ENCODE assay signal across 18 cellular contexts in genomic region chr3:25635038-25635437, GRCh38. TPM values are rescaled to one million over a fixed set of nuclear protein-coding genes. Genes with fewer than 3 reads are reported as not detected.
DNase-seq lines count a peak whose midpoint lies in the region; ATAC-seq, FAIRE-seq and TF ChIP-seq lines count a peak whose summit lies in the region.
"Had no signal": no experiment of that assay in that cellular context is flagged by ENCODE, and none has a peak within 500 bp of the region (broad histone marks: within the 10 kb centered on the region; RNA-seq: fewer than 3 reads in every experiment).

No MANE protein-coding gene starts in this region.

- peaks cover 14% of the 10 kb centered on the region for H3K4me1 Mint-ChIP-seq in T-helper 17 cell
- H3K4me1 Mint-ChIP-seq in immature natural killer cell, result peaks cover 8 to 36% of the 10 kb centered on the region in 2 donors
- H3K4me1 Mint-ChIP-seq in stimulated activated effector memory CD8-positive, alpha-beta T cell treated with anti-CD3 and anti-CD28 coated beads, Interleukin-12 subunit alpha, Interleukin-12 subunit beta, amount 100 ng/mL, for 72 hours, result peaks cover 9% of the 10 kb centered on the region

- in situ Hi-C loops in HepG2 (cut with HindIII; ENCODE audit: extremely low pct_ligation_motif_present, low pct_unique_long_range_greater_than_20kb), result no loop called here

- intact Hi-C loops in right lobe of liver (cut with DNase I) (no loop called here), HepG2 (cut with micrococcal nuclease; ENCODE audit: unreplicated experiment) (no loop called here)

- H3K4me3 Mint-ChIP-seq in T-helper 17 cell, result no peak overlapping the region
- no peak overlapping the region for H3K4me3 Mint-ChIP-seq in immature natural killer cell
- no peak overlapping the region for H3K4me3 Mint-ChIP-seq in stimulated activated effector memory CD8-positive, alpha-beta T cell treated with anti-CD3 and anti-CD28 coated beads, Interleukin-12 subunit alpha, Interleukin-12 subunit beta, amount 100 ng/mL, for 72 hours

- no peaks in the 10 kb centered on the region for H4K20me1 ChIP-seq in HepG2 (ENCODE audit: insufficient read depth, low read length)

- no TSS peak for BruUV-seq in HepG2 (replicated peaks; lab: Mats Ljungman, UMichigan)

- H3K27ac Mint-ChIP-seq in T-helper 17 cell (peak overlapping the region; percentile 63), immature natural killer cell (peak overlapping the region in 5 of 6 donors; percentile 6 to 80 (median 53))
- H3K27ac Mint-ChIP-seq in stimulated activated effector memory CD8-positive, alpha-beta T cell treated with anti-CD3 and anti-CD28 coated beads, Interleukin-12 subunit alpha, Interleukin-12 subunit beta, amount 100 ng/mL, for 72 hours, result peak overlapping the region; percentile 57

- no peaks in the 10 kb centered on the region for H3K79me2 ChIP-seq in HepG2 (ENCODE audit: insufficient read depth, low read length)

- no peak for TF ChIP-seq RAD21 in HepG2 (CRISPR knock-in tag; IDR thresholded peaks at IDR 0.05)

- H3K9me3 ChIP-seq in right lobe of liver (no peaks in the 10 kb centered on the region), HepG2 (ENCODE audit: low read length) (no peaks in the 10 kb centered on the region), T-helper 17 cell (ENCODE audit: control insufficient read depth, low read length, poor library complexity, severe bottlenecking) (no peaks in the 10 kb centered on the region)
- H3K9me3 ChIP-seq: Caco-2 had no signal

- H3K27me3 ChIP-seq in right lobe of liver, result no peaks in the 10 kb centered on the region
- no peaks in the 10 kb centered on the region for H3K27me3 ChIP-seq in HepG2 (ENCODE audit: control insufficient read depth in 1 of 2, insufficient read depth in 2 of 2, low read length in 2 of 2)

- H3K4me2 ChIP-seq in HepG2 (ENCODE audit: low read depth, low read length), result no peak overlapping the region

- H3K36me3 Mint-ChIP-seq in T-helper 17 cell (ENCODE audit: low read depth) (peaks cover 4% of the 10 kb centered on the region), immature natural killer cell (peaks cover 12 to 36% (median 31%) of the 10 kb centered on the region in 3 donors)
- H3K36me3 Mint-ChIP-seq in stimulated activated effector memory CD8-positive, alpha-beta T cell treated with anti-CD3 and anti-CD28 coated beads, Interleukin-12 subunit alpha, Interleukin-12 subunit beta, amount 100 ng/mL, for 72 hours, result peaks cover 99% of the 10 kb centered on the region

- TF ChIP-seq CTCF in right lobe of liver (IDR thresholded peaks at IDR 0.05) (no peak), HepG2 (CRISPR knock-in tag; IDR thresholded peaks at IDR 0.05) (no peak), RWPE1 (conservative IDR thresholded peaks at IDR 0.05; ENCODE audit: low read depth) (no peak)

- H3K36me3 ChIP-seq in right lobe of liver (peaks cover 0 to 13% (median 0%) of the 10 kb centered on the region in 4 donors), HepG2 (replicated peaks in 1 of 2; ENCODE audit: control insufficient read depth in 1 of 2, insufficient read depth in 2 of 2, low read length in 2 of 2) (peaks cover 3 to 65% of the 10 kb centered on the region in 2 experiments; a peak in 4 of 5 replicates)

- H3K9me3 Mint-ChIP-seq in immature natural killer cell, result no peaks in the 10 kb centered on the region
- no peaks in the 10 kb centered on the region for H3K9me3 Mint-ChIP-seq in stimulated activated effector memory CD8-positive, alpha-beta T cell treated with anti-CD3 and anti-CD28 coated beads, Interleukin-12 subunit alpha, Interleukin-12 subunit beta, amount 100 ng/mL, for 72 hours

- TF ChIP-seq POLR2A in right lobe of liver (IDR thresholded peaks at IDR 0.05), result no peak
- TF ChIP-seq POLR2A in HepG2 (IDR thresholded peaks at IDR 0.05; ENCODE audit: insufficient read depth in 1 of 2, low read depth in 2 of 2, low read length in 2 of 2), result no peak

- H3K27me3 Mint-ChIP-seq in T-helper 17 cell (no peaks in the 10 kb centered on the region), immature natural killer cell (ENCODE audit: low read depth in 3 of 3) (no peaks in the 10 kb centered on the region)

- no peak overlapping the region for H3K27ac ChIP-seq in right lobe of liver
- no peak overlapping the region for H3K27ac ChIP-seq in HepG2 (ENCODE audit: extremely low read length, insufficient read depth, low read length)
- no peak overlapping the region for H3K27ac ChIP-seq in RWPE1

- H3K4me3 ChIP-seq in right lobe of liver (no peak overlapping the region), HepG2 (replicated peaks in 1 of 3; ENCODE audit: insufficient read depth in 1 of 3, low read depth in 2 of 3, low read length in 3 of 3) (no peak overlapping the region)

- no peak overlapping the region for H3K9ac ChIP-seq in HepG2 (ENCODE audit: insufficient read depth, low read depth, low read length)

- no peak overlapping the region for H2AFZ ChIP-seq in HepG2 (ENCODE audit: low read length)

- POLR2A ChIA-PET in HepG2 (lab: Yijun Ruan, JAX), result no interaction called here
- POLR2A ChIA-PET in RWPE1 (lab: Yijun Ruan, JAX; ENCODE audit: low non-redundant PET), result no interaction called here

- 37% methylated on average over 3 of the region's 3 CpGs for WGBS in right lobe of liver (ENCODE audit: insufficient coverage, low coverage, low lambda C conversion rate, missing lambda C conversion rate)
- 98% methylated on average over 3 of the region's 3 CpGs for WGBS in HepG2 (ENCODE audit: low lambda C conversion rate)

- DNase-seq in right lobe of liver (no peak), HepG2 (ENCODE audit: low spot score) (no peak), T-helper 17 cell (no peak), immature natural killer cell (no peak), NCI-H2196 (lab: John Stamatoyannopoulos, UW; ENCODE audit: unreplicated experiment) (no peak), RWPE1 (ENCODE audit: low spot score) (no peak), NCI-H1092 (lab: John Stamatoyannopoulos, UW) (no peak)
- no peak for DNase-seq in stimulated activated effector memory CD8-positive, alpha-beta T cell treated with anti-CD3 and anti-CD28 coated beads, Interleukin-12 subunit alpha, Interleukin-12 subunit beta, amount 100 ng/mL, for 72 hours (ENCODE audit: low spot score in 2 of 2)
- DNase-seq: C1 segment of cervical spinal cord, Caco-2, DMS153, EL, HCEC 1CT, KG1, NCI-H1436, NCI-H2029 treated with DMSO at 0.1 percent for 48 hours, NCI-H524 had no signal

- ATAC-seq in right lobe of liver, result peak in 3 of 4 donors; percentile 23 to 57 (median 51)
- ATAC-seq in HepG2, result no peak
- ATAC-seq in T-helper 17 cell, result no peak
- no peak for ATAC-seq in stimulated activated effector memory CD8-positive, alpha-beta T cell treated with anti-CD3 and anti-CD28 coated beads, Interleukin-12 subunit alpha, Interleukin-12 subunit beta, amount 100 ng/mL, for 72 hours

- peaks cover 0 to 42% (median 7%) of the 10 kb centered on the region in 4 donors for H3K4me1 ChIP-seq in right lobe of liver
- H3K4me1 ChIP-seq in HepG2 (ENCODE audit: insufficient read depth, low read length), result no peaks in the 10 kb centered on the region
- H3K4me1 ChIP-seq: Caco-2 had no signal

- CTCF ChIA-PET in HepG2 (lab: Yijun Ruan, JAX; ENCODE audit: low intra/inter-chr PET ratio, low total read pairs) (no interaction called here), RWPE1 (lab: Yijun Ruan, JAX) (no interaction called here)

- FAIRE-seq in HepG2 (lab: Jason Lieb, UNC), result no peak
- FAIRE-seq: GM19239 had no signal

- TF ChIP-seq EP300 in HepG2 (IDR thresholded peaks at IDR 0.05; ENCODE audit: low read depth in 2 of 2, low read length in 2 of 2), result no peak
- no peak for TF ChIP-seq EP300 in HepG2 (CRISPR knock-in tag; IDR thresholded peaks at IDR 0.05; ENCODE audit: borderline replicate concordance)

RNA-seq across cellular contexts. Expression of gene TOP2B, which starts 29.7 kb away (rescaled TPM):
- 10 to 100 TPM; 26.3 to 42.3 (median 33.5) TPM for total RNA-seq in right lobe of liver
- 88.1 and 140 TPM in 2 replicates for total RNA-seq in HepG2 (2016; rRNA removed; fragmentation: Illumina TruSeq; extraction: Trizol)
- 5.7 and 6.6 TPM in 2 replicates for total RNA-seq in HepG2 (2016; cell fraction: cytosol; rRNA removed; fragmentation: Illumina TruSeq; extraction: Trizol; ENCODE audit: low read depth)
- total RNA-seq in HepG2 (2016; cell fraction: insoluble cytoplasmic fraction; rRNA removed; fragmentation: Illumina TruSeq; extraction: Trizol), result 85.6 and 135 TPM in 2 replicates
- 21.7 and 22.0 TPM in 2 replicates for total RNA-seq in HepG2 (2016; cell fraction: membrane; rRNA removed; fragmentation: Illumina TruSeq; extraction: Trizol)
- total RNA-seq in HepG2 (2016; cell fraction: nucleus; rRNA removed; fragmentation: Illumina TruSeq; extraction: Trizol), result 78.5 and 79.6 TPM in 2 replicates
- 20.3 and 27.6 TPM in 2 replicates for polyA plus RNA-seq in HepG2 (2011; rRNA removed)
- 7.3 and 13.7 TPM in 2 replicates for polyA plus RNA-seq in HepG2 (2011; cell fraction: cytosol; rRNA removed)
- polyA plus RNA-seq in HepG2 (2011; cell fraction: nucleus; rRNA removed), result 13.3 and 17.5 TPM in 2 replicates
- 38.5 and 59.6 TPM in 2 replicates for polyA plus RNA-seq in HepG2 (2012)
- 2.3 and 2.5 TPM in 2 replicates for polyA plus RNA-seq in HepG2 (2016; cell fraction: cytosol; fragmentation: Illumina TruSeq; extraction: Trizol; ENCODE audit: low read depth)
- polyA plus RNA-seq in HepG2 (2016; cell fraction: insoluble cytoplasmic fraction; fragmentation: Illumina TruSeq; extraction: Trizol; ENCODE audit: low read depth), result 113 and 114 TPM in 2 replicates
- 7.9 and 9.4 TPM in 2 replicates for polyA plus RNA-seq in HepG2 (2016; cell fraction: membrane; fragmentation: Illumina TruSeq; extraction: Trizol; ENCODE audit: low read depth)
- 84.6 and 86.1 TPM in 2 replicates for polyA plus RNA-seq in HepG2 (2016; cell fraction: nucleus; fragmentation: Illumina TruSeq; extraction: Trizol; ENCODE audit: insufficient read depth, low read depth)
- 10.0 and 13.4 TPM in 2 replicates for polyA minus RNA-seq in HepG2 (2011; rRNA and poly(A)+ RNA removed; ENCODE audit: low replicate concordance)
- polyA minus RNA-seq in HepG2 (2011; cell fraction: cytosol; rRNA and poly(A)+ RNA removed), result 32.4 and 35.7 TPM in 2 replicates
- 94.6 and 94.9 TPM in 2 replicates for polyA minus RNA-seq in HepG2 (2011; cell fraction: nucleus; rRNA and poly(A)+ RNA removed)
- 100 to 1,000 TPM in 1 of 2 donors, 10 to 100 TPM in 1; 91.8 to 113 TPM for total RNA-seq in T-helper 17 cell
- polyA plus RNA-seq in immature natural killer cell, result 10 to 100 TPM; 31.8 to 84.5 (median 45.7) TPM

Comparison
In these comparisons a context has a peak if more than half of its experiments do, and no peak if none do; other contexts are left out.
1. ATAC-seq: peak in right lobe of liver (3 of 4); none in HepG2 (single experiment), T-helper 17 cell (single experiment) and stimulated activated effector memory CD8-positive, alpha-beta T cell treated with anti-CD3 and anti-CD28 coated beads, Interleukin-12 subunit alpha, Interleukin-12 subunit beta, amount 100 ng/mL, for 72 hours (single experiment).
2. Peak in every context shown above with its lines, with median percentiles within 50 percentile points of each other: H3K27ac Mint-ChIP-seq.